Comparison of ENCODE assay signal across 10 cellular contexts in the genomic region with DNA sequence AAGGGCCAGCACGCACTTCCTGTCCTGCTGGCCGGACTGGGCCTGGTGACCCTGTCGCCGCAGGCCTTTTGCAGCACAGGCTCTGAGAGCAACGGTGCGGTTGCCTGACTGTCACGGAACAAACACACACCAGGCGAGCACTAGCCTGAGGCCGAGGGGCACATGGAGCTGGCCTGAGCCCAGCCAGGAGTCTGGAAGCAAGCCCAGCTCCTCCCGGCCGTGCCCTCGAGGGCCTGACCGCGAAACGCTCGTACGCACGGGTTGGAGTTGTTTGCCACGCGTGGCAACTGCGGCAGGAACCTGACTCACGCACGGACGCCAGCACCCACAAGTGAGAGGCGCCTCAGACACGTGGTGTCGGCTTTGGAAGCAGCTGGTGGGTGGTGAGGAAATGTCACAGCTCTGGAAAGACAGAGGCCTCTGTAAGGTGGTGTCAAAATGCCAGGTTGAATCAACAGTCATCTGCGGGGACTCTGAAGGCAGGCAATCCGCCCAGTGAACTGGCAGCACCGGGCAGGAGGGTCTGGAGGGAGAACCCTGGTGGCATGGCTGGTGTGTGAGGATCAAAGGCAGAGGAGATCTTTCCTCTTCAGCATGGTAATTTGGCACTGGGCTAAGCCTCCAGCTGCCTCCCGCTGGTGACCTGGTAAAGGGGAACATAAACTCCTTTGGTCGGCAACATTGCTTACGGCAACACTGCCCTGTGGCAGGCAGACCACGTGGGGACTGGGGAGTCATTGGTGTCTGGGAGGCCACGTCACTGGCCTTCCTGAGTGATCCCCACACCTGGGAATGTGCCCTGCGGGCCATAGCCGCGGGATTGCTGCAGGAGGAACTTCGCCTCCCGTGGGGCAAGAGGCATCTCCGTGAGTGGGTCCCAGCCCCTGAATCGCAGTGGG. TPM values are rescaled to one million over a fixed set of nuclear protein-coding genes. Genes with fewer than 3 reads are reported as not detected.
A peak's percentile ranks its signal among the peaks of the same experiment; 100 is the strongest.
DNase-seq lines count a peak whose midpoint lies in the region; ATAC-seq and TF ChIP-seq lines count a peak whose summit lies in the region.
"Had no signal": no experiment of that assay in that cellular context is flagged by ENCODE, and none has a peak within 500 bp of the region (broad histone marks: within the 10 kb centered on the region; RNA-seq: fewer than 3 reads in every experiment).

No MANE protein-coding gene starts in this region.

- POLR2A ChIA-PET in activated CD4-positive, alpha-beta memory T cell treated with anti-CD3 and anti-CD28 coated beads, Interleukin-2, amount 10 ng/mL, durations not matched to agents 7 days and 5 days (lab: Charles Lee): interaction anchor here (0.6 to 1.6 kb wide), 2 partner anchors 94 to 102 kb away, joined by 3 to 6 read pairs; no protein-coding TSS in a partner anchor

- H3K27ac ChIP-seq in 22Rv1 (peak overlapping the region; percentile 88), HL-60 (replicated peaks) (no peak overlapping the region), aorta (ENCODE audit: low read depth in 1 of 2, low read length in 2 of 2) (no peak overlapping the region)
- H3K27ac ChIP-seq: SJSA1 had no signal

- peaks cover 7% of the 10 kb centered on the region for H3K27me3 ChIP-seq in HL-60 (ENCODE audit: insufficient read depth, poor library complexity, severe bottlenecking)
- no peaks in the 10 kb centered on the region for H3K27me3 ChIP-seq in aorta (ENCODE audit: control insufficient read depth in 1 of 2, insufficient read depth in 2 of 2, low read length in 1 of 2)

- H3K27me3 Mint-ChIP-seq in activated CD4-positive, alpha-beta memory T cell treated with anti-CD3 and anti-CD28 coated beads, Interleukin-2, amount 10 ng/mL, durations not matched to agents 7 days and 5 days: peaks cover 3% of the 10 kb centered on the region

- TF ChIP-seq CTCF in 22Rv1 (IDR thresholded peaks at IDR 0.05): 0 out of 2 replicates have a peak, but pooled peaks have one; percentile 10
- no peak for TF ChIP-seq CTCF in HL-60 (IDR thresholded peaks at IDR 0.05; ENCODE audit: insufficient read depth, low read length)

- H3K4me3 Mint-ChIP-seq in activated CD4-positive, alpha-beta memory T cell treated with anti-CD3 and anti-CD28 coated beads, Interleukin-2, amount 10 ng/mL, durations not matched to agents 7 days and 5 days: no peak overlapping the region

- CTCF ChIA-PET in activated CD4-positive, alpha-beta memory T cell treated with anti-CD3 and anti-CD28 coated beads, Interleukin-2, amount 10 ng/mL, durations not matched to agents 7 days and 5 days (lab: Charles Lee): interaction anchor here (0.7 to 1.4 kb wide), 3 partner anchors 95 to 337 kb away, joined by 3 to 4 read pairs (median 3); no protein-coding TSS in a partner anchor

- WGBS in aorta, 2 donors: 69 to 74% methylated on average over 42 of the region's 42 CpGs

- H3K4me3 ChIP-seq in HL-60 (replicated peaks; ENCODE audit: insufficient read depth, low read length) (no peak overlapping the region), aorta (ENCODE audit: low read length in 2 of 2) (no peak overlapping the region)
- H3K4me3 ChIP-seq: SJSA1 had no signal

- H3K4me1 Mint-ChIP-seq in activated CD4-positive, alpha-beta memory T cell treated with anti-CD3 and anti-CD28 coated beads, Interleukin-2, amount 10 ng/mL, durations not matched to agents 7 days and 5 days: peaks cover 13% of the 10 kb centered on the region

- no peaks in the 10 kb centered on the region for H3K4me1 ChIP-seq in aorta (ENCODE audit: control insufficient read depth in 1 of 2, insufficient read depth in 2 of 2, low read length in 2 of 2)

- no peak overlapping the region for H3K27ac Mint-ChIP-seq in activated CD4-positive, alpha-beta memory T cell treated with anti-CD3 and anti-CD28 coated beads, Interleukin-2, amount 10 ng/mL, durations not matched to agents 7 days and 5 days

- DNase-seq in HL-60 (ENCODE audit: low read depth in 1 of 2, low spot score in 1 of 2): peak; percentile 57 to 80
- peak; percentile 35 for DNase-seq in activated CD4-positive, alpha-beta memory T cell treated with anti-CD3 and anti-CD28 coated beads, Interleukin-2, amount 10 ng/mL, durations not matched to agents 7 days and 5 days
- DNase-seq in kidney tubule cell (ENCODE audit: low spot score): peak; percentile 64
- peak; percentile 50 to 63 for DNase-seq in aorta
- no peak for DNase-seq in NK-92 treated with Interleukin-12 subunit alpha and Interleukin-12 subunit beta, amount 100 ng/mL, for 24 hours (lab: John Stamatoyannopoulos, UW)
- no peak for DNase-seq in NCI-H524 treated with DMSO at 0.1 percent for 48 hours (lab: John Stamatoyannopoulos, UW)
- no peak for DNase-seq in NCI-H1436 (lab: John Stamatoyannopoulos, UW)

- H3K36me3 Mint-ChIP-seq in activated CD4-positive, alpha-beta memory T cell treated with anti-CD3 and anti-CD28 coated beads, Interleukin-2, amount 10 ng/mL, durations not matched to agents 7 days and 5 days (ENCODE audit: low read depth): no peaks in the 10 kb centered on the region

- no peaks in the 10 kb centered on the region for H3K36me3 ChIP-seq in aorta (ENCODE audit: control insufficient read depth in 1 of 2, insufficient read depth in 2 of 2, low read length in 1 of 2)
- H3K36me3 ChIP-seq: SJSA1 had no signal

- no peaks in the 10 kb centered on the region for H3K9me3 ChIP-seq in aorta (ENCODE audit: control insufficient read depth, low read length)
- H3K9me3 ChIP-seq: SJSA1 had no signal

- intact Hi-C loops in aorta (cut with DNase I): loop anchor here in 1 of 2 donors (5.0 kb wide), 1 partner anchor 46 kb away; no protein-coding TSS in a partner anchor

- no peaks in the 10 kb centered on the region for H3K9me3 Mint-ChIP-seq in activated CD4-positive, alpha-beta memory T cell treated with anti-CD3 and anti-CD28 coated beads, Interleukin-2, amount 10 ng/mL, durations not matched to agents 7 days and 5 days

- no peak for ATAC-seq in aorta (ENCODE audit: low FRiP score)

RNA-seq across cellular contexts. Expression of a gene that starts 15.3 kb away (rescaled TPM):
- total RNA-seq in activated CD4-positive, alpha-beta memory T cell treated with anti-CD3 and anti-CD28 coated beads, Interleukin-2, amount 10 ng/mL, durations not matched to agents 7 days and 5 days: not detected
- not detected for total RNA-seq in aorta
- polyA plus RNA-seq in aorta: under 1 TPM in 1 of 2 donors, not detected in 1; 0.05 TPM
- total RNA-seq: glomerular endothelial cell, SJSA1 had no signal

RNA-seq across cellular contexts. Expression of a gene that starts 30.2 kb away (rescaled TPM):
- not detected for total RNA-seq in activated CD4-positive, alpha-beta memory T cell treated with anti-CD3 and anti-CD28 coated beads, Interleukin-2, amount 10 ng/mL, durations not matched to agents 7 days and 5 days
- not detected for total RNA-seq in aorta
- not detected for polyA plus RNA-seq in aorta
- total RNA-seq: glomerular endothelial cell, SJSA1 had no signal

RNA-seq across cellular contexts. Expression of a gene that starts 57.3 kb away (rescaled TPM):
- total RNA-seq in activated CD4-positive, alpha-beta memory T cell treated with anti-CD3 and anti-CD28 coated beads, Interleukin-2, amount 10 ng/mL, durations not matched to agents 7 days and 5 days: under 1 TPM; 0.30 to 0.50 TPM
- total RNA-seq in aorta: under 1 TPM; 0.16 to 0.39 TPM
- polyA plus RNA-seq in aorta: 1 to 10 TPM in 1 of 2 donors, not detected in 1; 2.1 TPM
- total RNA-seq: glomerular endothelial cell had no signal

Comparison
In these comparisons a context has a peak if more than half of its experiments do, and no peak if none do; other contexts are left out.
1. DNase-seq: peak in HL-60 (2 of 2), activated CD4-positive, alpha-beta memory T cell treated with anti-CD3 and anti-CD28 coated beads, Interleukin-2, amount 10 ng/mL, durations not matched to agents 7 days and 5 days (single experiment), kidney tubule cell (single experiment) and aorta (2 of 2); none in NK-92 treated with Interleukin-12 subunit alpha and Interleukin-12 subunit beta, amount 100 ng/mL, for 24 hours (single experiment), NCI-H524 treated with DMSO at 0.1 percent for 48 hours (single experiment) and NCI-H1436 (single experiment).